21 cellular contexts compared by ENCODE assay signal in genomic region chr16:67388591-67388990, GRCh38. TPM values are rescaled to one million over a fixed set of nuclear protein-coding genes. Genes with fewer than 3 reads are reported as not detected.
DNase-seq lines count a peak whose midpoint lies in the region; ATAC-seq, FAIRE-seq and TF ChIP-seq lines count a peak whose summit lies in the region.
"Had no signal": no experiment of that assay in that cellular context is flagged by ENCODE, and none has a peak within 500 bp of the region (broad histone marks: within the 10 kb centered on the region; RNA-seq: fewer than 3 reads in every experiment).

No MANE protein-coding gene starts in this region.

- H3K4me3 ChIP-seq in spleen, result no peak overlapping the region

- peaks cover 0 to 15% (median 8%) of the 10 kb centered on the region in 7 donors for H3K27me3 ChIP-seq in spleen (replicated peaks in 1 of 7)

- no peak for ATAC-seq in GM21381 (IDR thresholded peaks at IDR 0.05; ENCODE audit: unreplicated experiment)
- ATAC-seq: HepG2 had no signal

- no peaks in the 10 kb centered on the region for H3K36me3 ChIP-seq in spleen

- FAIRE-seq in HTR-8/SVneo (lab: Jason Lieb, UNC), result peak; percentile 13
- no peak for FAIRE-seq in H54 (lab: Jason Lieb, UNC)
- FAIRE-seq: HepG2 had no signal

- TF ChIP-seq CTCF in spleen (IDR thresholded peaks at IDR 0.05 in 8 of 11, conservative IDR thresholded peaks at IDR 0.05 in 3 of 11), result no peak

- WGBS in spleen, 5 donors, result 78 to 90% (median 89%) methylated on average over 2 of the region's 2 CpGs

- no peaks in the 10 kb centered on the region for H3K9me3 ChIP-seq in spleen

- H3K4me1 ChIP-seq in spleen, result peaks cover 9 to 45% (median 23%) of the 10 kb centered on the region in 6 donors

- no peak for TF ChIP-seq POLR2A in spleen (IDR thresholded peaks at IDR 0.05)
- no peak for TF ChIP-seq POLR2A in H54 (IDR thresholded peaks at IDR 0.05; ENCODE audit: low read depth, low read length)

- intact Hi-C loops in spleen (cut with DNase I; ENCODE audit: low total_unique reads), result no loop called here

- DNase-seq in NCI-H82 (lab: John Stamatoyannopoulos, UW), result peak; percentile 53
- DNase-seq in NCI-H82 treated with DMSO at 0.1 percent for 48 hours (lab: John Stamatoyannopoulos, UW; ENCODE audit: unreplicated experiment), result no peak
- no peak for DNase-seq in HTR-8/SVneo (ENCODE audit: insufficient read length, low spot score)
- DNase-seq in islet precursor cell, result peak; percentile 40
- DNase-seq in spleen, result peak; percentile 16
- no peak for DNase-seq in UCSD-AML1 (lab: John Stamatoyannopoulos, UW; ENCODE audit: unreplicated experiment)
- no peak for DNase-seq in H54 (ENCODE audit: insufficient read length, low spot score)
- DNase-seq: DMS153, GDM1, KBM-7, NCI-H1105, NCI-H2081, NCI-H748 treated with DMSO at 0.1 percent for 48 hours, OCI-M1, Right ventricle myocardium superior had no signal

- H3K27ac ChIP-seq in spleen, result no peak overlapping the region

RNA-seq across cellular contexts. Expression of gene TPPP3, which starts 4.7 kb away (rescaled TPM):
- 10 to 100 TPM in 3 of 7 donors, 1 to 10 TPM in 4; 2.5 to 13.9 (median 9.9) TPM for total RNA-seq in spleen
- 10 to 100 TPM in 1 of 3 donors, 1 to 10 TPM in 2; 5.6 to 11.4 (median 7.2) TPM for polyA plus RNA-seq in spleen
- total RNA-seq: B cell, Daoy, H4 had no signal

RNA-seq across cellular contexts. Expression of gene ZDHHC1, which starts 27.7 kb away (rescaled TPM):
- 10 to 100 TPM in 6 of 7 donors, 1 to 10 TPM in 1; 9.5 to 31.2 (median 20.6) TPM for total RNA-seq in spleen
- 1 to 10 TPM; 2.1 to 6.0 (median 2.3) TPM for polyA plus RNA-seq in spleen

RNA-seq across cellular contexts. Expression of gene HSD11B2, which starts 42.3 kb away (rescaled TPM):
- total RNA-seq in spleen, result 10 to 100 TPM in 1 of 7 donors, 1 to 10 TPM in 5, under 1 TPM in 1; 0.85 to 18.3 (median 4.7) TPM
- 1 to 10 TPM; 1.7 to 4.1 (median 2.8) TPM for polyA plus RNA-seq in spleen
- total RNA-seq: A172, B cell, Daoy had no signal

Comparison
In these comparisons a context has a peak if more than half of its experiments do, and no peak if none do; other contexts are left out.
1. DNase-seq: peak in NCI-H82 (single experiment), islet precursor cell (single experiment) and spleen (single experiment); none in NCI-H82 treated with DMSO at 0.1 percent for 48 hours (single experiment), HTR-8/SVneo (single experiment), UCSD-AML1 (single experiment) and H54 (single experiment).